Comparison of ENCODE assay signal across 25 cellular contexts in the genomic region with DNA sequence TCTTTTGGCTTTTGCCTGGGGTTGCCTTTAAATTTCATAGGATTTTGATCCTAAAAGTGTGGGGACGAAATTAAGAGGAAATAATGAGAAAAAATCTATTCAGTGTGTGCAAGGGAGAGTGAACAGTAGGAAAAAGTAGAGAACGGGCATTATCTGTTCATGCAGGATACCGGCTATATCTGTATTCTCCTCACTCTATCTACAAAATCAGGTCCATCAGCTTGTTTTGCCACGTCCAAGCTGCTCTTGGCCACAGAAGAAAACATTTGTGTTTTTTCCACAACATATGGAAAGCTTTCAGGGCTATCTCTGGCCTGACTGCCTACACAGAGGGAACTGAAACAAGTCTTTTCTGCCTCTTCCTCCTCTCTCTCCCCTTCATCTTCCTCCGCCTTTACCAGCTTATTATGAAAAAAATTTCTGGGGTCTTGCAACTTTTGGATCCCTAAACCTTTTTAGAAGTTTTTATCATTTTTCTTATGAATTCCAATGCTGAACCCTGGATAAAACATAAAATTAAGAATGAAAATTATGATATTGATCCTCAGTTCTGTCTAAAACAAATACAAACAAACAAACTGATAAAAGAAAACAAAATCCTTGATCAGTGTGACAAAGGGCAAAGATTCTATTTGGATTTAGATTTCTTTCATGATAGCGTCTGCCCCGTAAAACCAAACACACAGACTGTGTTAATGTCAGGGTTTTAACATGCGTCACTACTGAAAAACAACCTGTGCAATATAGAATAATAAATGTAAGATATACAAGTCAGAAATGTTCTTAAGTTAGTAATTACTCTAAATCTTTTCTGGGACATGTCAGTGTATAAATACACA.
"Had no signal": no experiment of that assay in that cellular context is flagged by ENCODE, and none has a peak within 500 bp of the region (broad histone marks: within the 10 kb centered on the region; RNA-seq: fewer than 3 reads in every experiment).

No MANE protein-coding gene starts in this region.

- H3K36me3 ChIP-seq: adrenal gland, Peyer's patch, WERI-Rb-1 had no signal

- H3K27me3 ChIP-seq: adrenal gland, Peyer's patch had no signal

- H3K4me1 ChIP-seq: adrenal gland, Peyer's patch had no signal

- H3K9me3 ChIP-seq: adrenal gland, Peyer's patch had no signal

- ATAC-seq: activated CD4-positive, alpha-beta T cell treated with anti-CD3 and anti-CD28 coated beads for 36 hours; activated T-helper 17 cell treated with anti-CD3 and anti-CD28 coated beads, Interleukin-2, amount 50 U/mL, for 72 hours; K562 had no signal

- H3K4me3 ChIP-seq: adrenal gland, K562, Peyer's patch had no signal

- DNase-seq: activated CD4-positive, alpha-beta memory T cell treated with anti-CD3 and anti-CD28 coated beads, Interleukin-2, amount 10 ng/mL, durations not matched to agents 7 days and 5 days; activated CD4-positive, alpha-beta T cell treated with anti-CD3 and anti-CD28 coated beads for 36 hours; activated CD4-positive, alpha-beta T cell treated with anti-CD3 and anti-CD28 coated beads, Interleukin-2, amount 50 U/mL, for 1 hour; activated gamma-delta T cell; activated naive CD4-positive, alpha-beta T cell treated with anti-CD3 and anti-CD28 coated beads, Interleukin-2, amount 10 ng/mL, durations not matched to agents 7 days and 5 days; activated naive CD8-positive, alpha-beta T cell treated with anti-CD3 and anti-CD28 coated beads, Interleukin-2, amount 10 ng/mL, durations not matched to agents 7 days and 5 days; activated T-cell treated with anti-CD3 and anti-CD28 coated beads for 4 hours; activated T-cell treated with anti-CD3 and anti-CD28 coated beads, Interleukin-2, amount 50 U/mL, for 48 hours; adrenal gland; anterior cingulate cortex; cerebellar nuclear complex; Karpas-422; NCI-H1105; NCI-H1436; NCI-H1694 treated with DMSO at 0.1 percent for 48 hours; NCI-H2029 treated with DMSO at 0.1 percent for 48 hours; NCI-H446; NCI-H524; Peyer's patch; Right ventricle myocardium superior; T-helper 1 cell; WERI-Rb-1 had no signal

- H3K27ac ChIP-seq: adrenal gland, Peyer's patch, RWPE1, WERI-Rb-1 had no signal
